8 cellular contexts compared by ENCODE assay signal in genomic region chr2:9422321-9423099, GRCh38. TPM values are rescaled to one million over a fixed set of nuclear protein-coding genes. Genes with fewer than 3 reads are reported as not detected.
A peak's percentile ranks its signal among the peaks of the same experiment; 100 is the strongest.
DNase-seq lines count a peak whose midpoint lies in the region; ATAC-seq and TF ChIP-seq lines count a peak whose summit lies in the region.

No MANE protein-coding gene starts in this region.

- peak overlapping the region; percentile 94 for H3K4me2 ChIP-seq in DND-41 (ENCODE audit: insufficient read depth, low read length)
- peak overlapping the region; percentile 94 for H3K4me2 ChIP-seq in smooth muscle cell

- H3K27me3 Mint-ChIP-seq in MCF 10A (ENCODE audit: insufficient read depth, unreplicated experiment) (no peaks in the 10 kb centered on the region), immature natural killer cell (ENCODE audit: low read depth in 3 of 3) (peaks cover 2 to 9% (median 8%) of the 10 kb centered on the region in 3 donors)

- WGBS in smooth muscle cell (ENCODE audit: low lambda C conversion rate): 4% methylated on average over 42 of the region's 42 CpGs

- H3F3A ChIP-seq in smooth muscle cell (ENCODE audit: low read depth): peaks cover 3% of the 10 kb centered on the region

- peak; percentile 62 for DNase-seq in DND-41
- DNase-seq in HT-29 (ENCODE audit: low spot score): peak; percentile 65
- peak in 3 of 5 experiments; percentile 12 to 77 (median 15) for DNase-seq in T-helper 2 cell
- peak; percentile 48 for DNase-seq in MCF 10A (ENCODE audit: unreplicated experiment)
- peak; percentile 19 to 42 (median 21) for DNase-seq in immature natural killer cell
- no peak for DNase-seq in smooth muscle cell (lab: John Stamatoyannopoulos, UW; ENCODE audit: unreplicated experiment)
- no peak for DNase-seq in amniotic stem cell (lab: John Stamatoyannopoulos, UW)

- H3K79me2 ChIP-seq in DND-41 (ENCODE audit: insufficient read depth, low read length) (peaks cover 91% of the 10 kb centered on the region), smooth muscle cell (ENCODE audit: low read depth) (peaks cover 64% of the 10 kb centered on the region)

- H3K4me3 Mint-ChIP-seq in MCF 10A (ENCODE audit: unreplicated experiment) (no peak overlapping the region), immature natural killer cell (peak overlapping the region in 2 of 5 donors; percentile 89 to 92)

- H3K4me3 ChIP-seq in DND-41 (ENCODE audit: low read depth in 1 of 2, low read length in 2 of 2): peak overlapping the region; percentile 83 to 89
- peak overlapping the region; percentile 93 for H3K4me3 ChIP-seq in smooth muscle cell

- peaks cover 20% of the 10 kb centered on the region for H3K4me1 Mint-ChIP-seq in MCF 10A (ENCODE audit: insufficient read depth, unreplicated experiment)
- peaks cover 41 to 47% of the 10 kb centered on the region in 2 donors for H3K4me1 Mint-ChIP-seq in immature natural killer cell

- H3K27ac ChIP-seq in DND-41 (ENCODE audit: low read length) (peak overlapping the region; percentile 93), smooth muscle cell (ENCODE audit: low read depth) (peak overlapping the region; percentile 92)

- POLR2A ChIA-PET in MCF 10A (lab: Yijun Ruan, JAX): interaction anchor here (0.6 to 4.3 kb wide), 26 partner anchors 7 to 421 kb away, joined by 3 to 44 read pairs (median 6); partner anchors contain the start of genes ADAM17, ASAP2, IAH1 and MBOAT2

- CTCF ChIA-PET in MCF 10A (lab: Yijun Ruan, JAX): interaction anchor here (0.6 to 3.0 kb wide), 9 partner anchors 9 to 1177 kb away, joined by 3 to 15 read pairs (median 3); partner anchors contain the start of gene ASAP2

- H3K9me3 ChIP-seq in DND-41 (ENCODE audit: insufficient read depth, low read length, severe bottlenecking) (no peaks in the 10 kb centered on the region), smooth muscle cell (replicated peaks; ENCODE audit: low read depth) (no peaks in the 10 kb centered on the region)

- BruUV-seq in MCF 10A (replicated peaks; lab: Mats Ljungman, UMichigan): TSS peak; percentile 40

- H3K4me1 ChIP-seq in DND-41 (ENCODE audit: insufficient read depth, low read length): peaks cover 56% of the 10 kb centered on the region
- peaks cover 15% of the 10 kb centered on the region for H3K4me1 ChIP-seq in smooth muscle cell (ENCODE audit: low read depth)

- H3K36me3 Mint-ChIP-seq in MCF 10A (ENCODE audit: insufficient read depth, unreplicated experiment) (peaks cover 24% of the 10 kb centered on the region), immature natural killer cell (peaks cover 0 to 9% (median 0%) of the 10 kb centered on the region in 3 donors)

- H3K36me3 ChIP-seq in DND-41 (ENCODE audit: insufficient read depth, low read length) (peaks cover 23% of the 10 kb centered on the region), smooth muscle cell (ENCODE audit: low read depth) (no peaks in the 10 kb centered on the region)

- H3K9ac ChIP-seq in DND-41 (ENCODE audit: low read depth, low read length) (peak overlapping the region; percentile 93), smooth muscle cell (ENCODE audit: low read depth) (peak overlapping the region; percentile 96)

- intact Hi-C loops in MCF 10A (cut with micrococcal nuclease): loop anchor here (2.0 kb wide), 1 partner anchor 280 kb away; no protein-coding TSS in a partner anchor

- H2AFZ ChIP-seq in DND-41 (ENCODE audit: low read depth, low read length) (peak overlapping the region; percentile 100), smooth muscle cell (ENCODE audit: low read depth) (peak overlapping the region; percentile 68)

- peak; percentile 38 for ATAC-seq in DND-41 (ENCODE audit: insufficient read depth, low read depth)
- peak; percentile 34 for ATAC-seq in GM21381 (IDR thresholded peaks at IDR 0.05; ENCODE audit: unreplicated experiment)

- H3K27ac Mint-ChIP-seq in MCF 10A (ENCODE audit: low read depth, unreplicated experiment): peak overlapping the region; percentile 94
- H3K27ac Mint-ChIP-seq in immature natural killer cell: peak overlapping the region in 5 of 6 donors; percentile 86 to 92 (median 90)

- H3K27me3 ChIP-seq in DND-41 (ENCODE audit: insufficient read depth, low read length, poor library complexity) (no peaks in the 10 kb centered on the region), smooth muscle cell (ENCODE audit: low read depth) (no peaks in the 10 kb centered on the region)

- H3K9me3 Mint-ChIP-seq in MCF 10A (ENCODE audit: unreplicated experiment) (no peaks in the 10 kb centered on the region), immature natural killer cell (no peaks in the 10 kb centered on the region)

- H4K20me1 ChIP-seq in DND-41 (ENCODE audit: insufficient read depth, low read length) (peaks cover 18% of the 10 kb centered on the region), smooth muscle cell (ENCODE audit: low read depth) (no peaks in the 10 kb centered on the region)

- TF ChIP-seq CTCF in DND-41 (IDR thresholded peaks at IDR 0.05; ENCODE audit: borderline replicate concordance, extremely low read depth, low read length, poor library complexity, severe bottlenecking) (peak; percentile 16), MCF 10A (IDR thresholded peaks at IDR 0.05; ENCODE audit: unreplicated experiment) (no peak), smooth muscle cell (IDR thresholded peaks at IDR 0.05; ENCODE audit: borderline replicate concordance, insufficient read depth, poor library complexity, severe bottlenecking) (no peak)

RNA-seq across cellular contexts. Expression of gene ITGB1BP1, which starts 0.8 kb away (rescaled TPM):
- 27.4 and 33.5 TPM in 2 replicates for total RNA-seq in HT-29 (2014; rRNA removed; shearing (Covaris generic))
- total RNA-seq in MCF 10A (2022) (124 and 125 TPM in 2 replicates), smooth muscle cell (40.2 and 53.9 TPM in 2 replicates)
- polyA plus RNA-seq in immature natural killer cell (100 to 1,000 TPM; 157 to 212 (median 204) TPM), smooth muscle cell (138 and 142 TPM in 2 replicates)

RNA-seq across cellular contexts. Expression of gene CPSF3, which starts 0.9 kb away (rescaled TPM):
- total RNA-seq in HT-29 (2014; rRNA removed; shearing (Covaris generic)): 31.7 and 43.9 TPM in 2 replicates
- total RNA-seq in MCF 10A (2022) (51.0 and 51.6 TPM in 2 replicates), smooth muscle cell (42.7 and 52.6 TPM in 2 replicates)
- polyA plus RNA-seq in immature natural killer cell (10 to 100 TPM; 22.1 to 48.0 (median 35.2) TPM), smooth muscle cell (30.1 and 30.3 TPM in 2 replicates)

RNA-seq across cellular contexts. Expression of gene IAH1, which starts 51.8 kb away (rescaled TPM):
- total RNA-seq in HT-29 (2014; rRNA removed; shearing (Covaris generic)): 32.2 and 35.8 TPM in 2 replicates
- total RNA-seq in MCF 10A (2022) (74.7 and 82.3 TPM in 2 replicates), smooth muscle cell (40.8 and 61.5 TPM in 2 replicates)
- polyA plus RNA-seq in immature natural killer cell (10 to 100 TPM; 68.4 to 88.5 (median 85.4) TPM), smooth muscle cell (73.7 and 90.8 TPM in 2 replicates)

Comparison
In these comparisons a context has a peak if more than half of its experiments do, and no peak if none do; other contexts are left out.
1. DNase-seq: peak in DND-41 (single experiment), HT-29 (single experiment), T-helper 2 cell (3 of 5), MCF 10A (single experiment) and immature natural killer cell (3 of 3); none in smooth muscle cell (single experiment) and amniotic stem cell (single experiment).